1 cellular context compared by ENCODE assay signal in genomic region chr3:50319872-50320625, GRCh38.
TF ChIP-seq lines count a peak whose summit lies in the region.

No MANE protein-coding gene starts in this region.

TF ChIP-seq in GM12878, 131 proteins besides CTCF, POLR2A, EP300 and RAD21 (continued from another document):
- TF ChIP-seq E2F8 (IDR thresholded peaks at IDR 0.05; ENCODE audit: low read depth, partially characterized antibody): no peak
